Comparison of ENCODE assay signal across 8 cellular contexts in genomic region chr13:51070005-51070649, GRCh38.
DNase-seq lines count a peak whose midpoint lies in the region; ATAC-seq lines count a peak whose summit lies in the region.

No MANE protein-coding gene starts in this region.

- ATAC-seq in GM18867 (IDR thresholded peaks at IDR 0.05; ENCODE audit: unreplicated experiment) (peak; percentile 84), HG03159 (IDR thresholded peaks at IDR 0.05; ENCODE audit: unreplicated experiment) (peak; percentile 68)

- peak; percentile 69 for DNase-seq in AG08396 (ENCODE audit: low spot score)
- peak; percentile 49 for DNase-seq in NCI-H226
- peak; percentile 59 for DNase-seq in activated CD4-positive, CD25-positive, alpha-beta regulatory T cell treated with anti-CD3 and anti-CD28 coated beads, Interleukin-2, amount 50 U/mL, for 16 hours (ENCODE audit: low read depth, low spot score)
- peak; percentile 52 for DNase-seq in central memory CD4-positive, alpha-beta T cell
- DNase-seq in kidney tubule cell (ENCODE audit: low spot score) = peak; percentile 78
- DNase-seq in stimulated activated CD4-positive, alpha-beta T cell treated with anti-CD3 and anti-CD28 coated beads, Interleukin-2, amount 100 ng/mL, for 48 hours = peak; percentile 78 to 81

Comparison
In these comparisons a context has a peak if more than half of its experiments do, and no peak if none do; other contexts are left out.
1. Peak in every context shown above with its lines: DNase-seq and ATAC-seq.